ENCODE assay signal across 8 cellular contexts in genomic region chr1:2203671-2204383, GRCh38. TPM values are rescaled to one million over a fixed set of nuclear protein-coding genes. Genes with fewer than 3 reads are reported as not detected.
DNase-seq lines count a peak whose midpoint lies in the region; ATAC-seq, FAIRE-seq and TF ChIP-seq lines count a peak whose summit lies in the region.
"Had no signal": no experiment of that assay in that cellular context is flagged by ENCODE, and none has a peak within 500 bp of the region (broad histone marks: within the 10 kb centered on the region; RNA-seq: fewer than 3 reads in every experiment).

No MANE protein-coding gene starts in this region.

- peak overlapping the region; percentile 7 for H3K4ac ChIP-seq in H1 (replicated peaks; ENCODE audit: insufficient read length, low read depth, low read length)

- H3K23me2 ChIP-seq in H1 (ENCODE audit: low read depth, low read length), result peaks cover 6% of the 10 kb centered on the region

- H3K23ac ChIP-seq in H1 (ENCODE audit: insufficient read length), result no peak overlapping the region

- POLR2A ChIA-PET in H1 (lab: Charles Lee; ENCODE audit: partially characterized antibody), result interaction anchor here (0.7 to 4.8 kb wide), 8 partner anchors 9 to 180 kb away, joined by 3 to 21 read pairs (median 4); partner anchors contain the start of gene FAAP20

- H3K9me3 ChIP-seq in NT2/D1 (ENCODE audit: insufficient read depth, low read length) (no peaks in the 10 kb centered on the region), H1 (ENCODE audit: insufficient read depth in 2 of 2, low read depth in 1 of 2, low read length in 1 of 2) (no peaks in the 10 kb centered on the region), muscle layer of duodenum (ENCODE audit: control insufficient read depth in 1 of 2, low read length in 2 of 2) (no peaks in the 10 kb centered on the region)

- H3K4me2 ChIP-seq in H1 (ENCODE audit: insufficient read depth in 1 of 2, low read depth in 2 of 2, low read length in 2 of 2), result peak overlapping the region; percentile 89 to 90

- no peak overlapping the region for H2AK5ac ChIP-seq in H1 (ENCODE audit: low read depth, low read length)

- ATAC-seq in activated T-helper 17 cell treated with anti-CD3 and anti-CD28 coated beads, Interleukin-2, amount 50 U/mL, for 72 hours (replicated peaks), result no peak

- no peak for TF ChIP-seq POLR2A in H1 (IDR thresholded peaks at IDR 0.05; ENCODE audit: control extremely low read depth in 1 of 2, low read depth in 2 of 2, low read length in 2 of 2)

- 0 out of 2 replicates have a peak overlapping the region, but pooled peaks have one; percentile 94 for H4K8ac ChIP-seq in H1 (ENCODE audit: extremely low read depth, insufficient read depth, low read length)

- no peak overlapping the region; the same call in 1 of the 2 replicates for H2AFZ ChIP-seq in H1 (ENCODE audit: low read length)

- peak overlapping the region; percentile 86 for H3K9ac ChIP-seq in NT2/D1 (ENCODE audit: insufficient read length, low read depth)
- no peak overlapping the region; a peak in 1 of 7 replicates for H3K9ac ChIP-seq in H1 (replicated peaks in 1 of 4; ENCODE audit: extremely low read depth in 1 of 4, low read depth in 3 of 4, low read length in 3 of 4)

- peaks cover 10% of the 10 kb centered on the region for H3K4me1 Mint-ChIP-seq in type B pancreatic cell (ENCODE audit: unreplicated experiment)
- peaks cover 17% of the 10 kb centered on the region for H3K4me1 Mint-ChIP-seq in activated naive CD8-positive, alpha-beta T cell treated with anti-CD3 and anti-CD28 coated beads for 36 hours
- H3K4me1 Mint-ChIP-seq in T-helper 2 cell treated with Interferon-gamma antibody and Interleukin-4, amounts not matched to agents 5 μg/mL and 100 μg/mL, for 36 hours (ENCODE audit: low read depth), result peaks cover 11% of the 10 kb centered on the region
- peaks cover 4% of the 10 kb centered on the region for H3K4me1 Mint-ChIP-seq in activated T-helper 17 cell treated with anti-CD3 and anti-CD28 coated beads, Interleukin-2, amount 50 U/mL, for 72 hours

- no peak overlapping the region for H4K5ac ChIP-seq in H1 (ENCODE audit: insufficient read length, low read depth, low read length)

- no peak for FAIRE-seq in H1 (lab: Jason Lieb, UNC)

- no peak for DNase-seq in NT2/D1 (ENCODE audit: low read depth, low spot score)
- no peak for DNase-seq in H1 (ENCODE audit: low read depth in 1 of 2, low spot score in 2 of 2)
- peak; percentile 71 for DNase-seq in type B pancreatic cell (ENCODE audit: extremely low spot score, unreplicated experiment)
- no peak for DNase-seq in activated naive CD8-positive, alpha-beta T cell treated with anti-CD3 and anti-CD28 coated beads for 36 hours
- no peak for DNase-seq in T-helper 2 cell treated with Interferon-gamma antibody and Interleukin-4, amounts not matched to agents 5 μg/mL and 100 μg/mL, for 36 hours (ENCODE audit: low spot score)
- DNase-seq: stimulated activated CD4-positive, alpha-beta T cell treated with anti-CD3 and anti-CD28 coated beads, Interleukin-15, amount 100 ng/mL, for 24 hours had no signal

- H3K79me2 ChIP-seq in H1 (ENCODE audit: control insufficient read depth in 1 of 2, insufficient read depth in 2 of 2, low read length in 2 of 2), result no peaks in the 10 kb centered on the region

- H2BK15ac ChIP-seq in H1 (ENCODE audit: low read length), result peak overlapping the region; percentile 61; the same call in 1 of the 2 replicates

- H3K18ac ChIP-seq in H1 (ENCODE audit: extremely low read depth, low read length), result peak overlapping the region; percentile 71; the same call in 1 of the 2 replicates

- no peaks in the 10 kb centered on the region for H4K20me1 ChIP-seq in H1 (replicated peaks in 1 of 2; ENCODE audit: control insufficient read depth in 1 of 2, insufficient read depth in 2 of 2, low read length in 2 of 2)

- CTCF ChIA-PET in H1 (lab: Charles Lee; ENCODE audit: partially characterized antibody), result interaction anchor here (0.9 to 2.9 kb wide), 8 partner anchors 9 to 178 kb away, joined by 3 to 14 read pairs (median 6); partner anchors contain the start of gene FAAP20

- 0 out of 2 replicates have a peak overlapping the region, but pooled peaks have one; percentile 48 for H2BK20ac ChIP-seq in H1 (ENCODE audit: low read length)

- peak overlapping the region; percentile 59 for H3K56ac ChIP-seq in H1 (replicated peaks; ENCODE audit: insufficient read length, low read depth, low read length)

- peak overlapping the region; percentile 42 for H3K4me3 ChIP-seq in NT2/D1 (ENCODE audit: insufficient read length, low read depth)
- H3K4me3 ChIP-seq in H1 (ENCODE audit: extremely low read depth in 1 of 4, insufficient read depth in 2 of 4, low read depth in 3 of 4, low read length in 4 of 4), result peak overlapping the region; percentile 37 to 62 (median 46); a peak in 7 of 8 replicates
- peak overlapping the region; percentile 9 to 57 for H3K4me3 ChIP-seq in muscle layer of duodenum (ENCODE audit: low read depth in 1 of 2, low read length in 2 of 2)

- no peak for TF ChIP-seq EP300 in H1 (IDR thresholded peaks at IDR 0.05; ENCODE audit: borderline replicate concordance in 1 of 2, low read depth in 2 of 2, low read length in 2 of 2)

- H3K14ac ChIP-seq in H1 (ENCODE audit: insufficient read length), result no peak overlapping the region

- no peaks in the 10 kb centered on the region for H3K36me3 Mint-ChIP-seq in type B pancreatic cell
- no peaks in the 10 kb centered on the region for H3K36me3 Mint-ChIP-seq in activated naive CD8-positive, alpha-beta T cell treated with anti-CD3 and anti-CD28 coated beads for 36 hours
- H3K36me3 Mint-ChIP-seq in T-helper 2 cell treated with Interferon-gamma antibody and Interleukin-4, amounts not matched to agents 5 μg/mL and 100 μg/mL, for 36 hours (ENCODE audit: low read depth), result no peaks in the 10 kb centered on the region
- no peaks in the 10 kb centered on the region for H3K36me3 Mint-ChIP-seq in activated T-helper 17 cell treated with anti-CD3 and anti-CD28 coated beads, Interleukin-2, amount 50 U/mL, for 72 hours (ENCODE audit: low read depth)

- peak overlapping the region; percentile 55; the same call in 1 of the 2 replicates for H2BK5ac ChIP-seq in H1 (ENCODE audit: low read depth, low read length)

- peak overlapping the region; percentile 50; the same call in 1 of the 2 replicates for H2BK12ac ChIP-seq in H1 (ENCODE audit: low read depth, low read length)

- peak overlapping the region; percentile 65 for H3K4me3 Mint-ChIP-seq in type B pancreatic cell
- no peak overlapping the region for H3K4me3 Mint-ChIP-seq in activated naive CD8-positive, alpha-beta T cell treated with anti-CD3 and anti-CD28 coated beads for 36 hours
- H3K4me3 Mint-ChIP-seq in T-helper 2 cell treated with Interferon-gamma antibody and Interleukin-4, amounts not matched to agents 5 μg/mL and 100 μg/mL, for 36 hours, result no peak overlapping the region
- no peak overlapping the region for H3K4me3 Mint-ChIP-seq in activated T-helper 17 cell treated with anti-CD3 and anti-CD28 coated beads, Interleukin-2, amount 50 U/mL, for 72 hours

- H3K9me3 Mint-ChIP-seq in type B pancreatic cell, result no peaks in the 10 kb centered on the region
- H3K9me3 Mint-ChIP-seq in activated naive CD8-positive, alpha-beta T cell treated with anti-CD3 and anti-CD28 coated beads for 36 hours, result no peaks in the 10 kb centered on the region
- no peaks in the 10 kb centered on the region for H3K9me3 Mint-ChIP-seq in T-helper 2 cell treated with Interferon-gamma antibody and Interleukin-4, amounts not matched to agents 5 μg/mL and 100 μg/mL, for 36 hours
- H3K9me3 Mint-ChIP-seq in activated T-helper 17 cell treated with anti-CD3 and anti-CD28 coated beads, Interleukin-2, amount 50 U/mL, for 72 hours, result no peaks in the 10 kb centered on the region

- TF ChIP-seq CTCF in H1 (IDR thresholded peaks at IDR 0.05; ENCODE audit: control extremely low read depth in 1 of 3, insufficient read depth in 1 of 3, low read depth in 1 of 3, low read length in 3 of 3), result no peak
- no peak for TF ChIP-seq CTCF in type B pancreatic cell (conservative IDR thresholded peaks at IDR 0.05)

- H3K36me3 ChIP-seq in NT2/D1 (ENCODE audit: insufficient read depth, insufficient read length, low read length) (no peaks in the 10 kb centered on the region), H1 (ENCODE audit: control insufficient read depth in 2 of 4, insufficient read depth in 4 of 4, low read length in 3 of 4) (no peaks in the 10 kb centered on the region), muscle layer of duodenum (ENCODE audit: control insufficient read depth in 1 of 2, insufficient read depth in 2 of 2, low read length in 2 of 2) (no peaks in the 10 kb centered on the region)

- H3K27ac ChIP-seq in H1 (ENCODE audit: low read depth, low read length) (no peak overlapping the region), muscle layer of duodenum (ENCODE audit: low read length) (no peak overlapping the region)

- TF ChIP-seq RAD21 in H1 (IDR thresholded peaks at IDR 0.05 in 1 of 2, conservative IDR thresholded peaks at IDR 0.05 in 1 of 2; ENCODE audit: low read depth in 2 of 2, low read length in 2 of 2), result no peak

- no peaks in the 10 kb centered on the region; the same call in 1 of the 2 replicates for H3K79me1 ChIP-seq in H1 (ENCODE audit: low read depth, low read length)

- H3K27ac Mint-ChIP-seq in type B pancreatic cell, result no peak overlapping the region
- H3K27ac Mint-ChIP-seq in activated naive CD8-positive, alpha-beta T cell treated with anti-CD3 and anti-CD28 coated beads for 36 hours, result no peak overlapping the region
- H3K27ac Mint-ChIP-seq in T-helper 2 cell treated with Interferon-gamma antibody and Interleukin-4, amounts not matched to agents 5 μg/mL and 100 μg/mL, for 36 hours, result no peak overlapping the region
- no peak overlapping the region for H3K27ac Mint-ChIP-seq in activated T-helper 17 cell treated with anti-CD3 and anti-CD28 coated beads, Interleukin-2, amount 50 U/mL, for 72 hours

- peak overlapping the region; percentile 80 for H4K91ac ChIP-seq in H1 (replicated peaks; ENCODE audit: insufficient read length, low read length)

- no peak overlapping the region for H2BK120ac ChIP-seq in H1 (replicated peaks; ENCODE audit: low read depth, low read length)

- WGBS in H1 (ENCODE audit: extremely low coverage in 1 of 2, insufficient coverage in 1 of 2, insufficient read length in 1 of 2, insufficient replicate concordance in 2 of 2, low coverage in 1 of 2, low lambda C conversion rate in 2 of 2, missing lambda C conversion rate in 1 of 2), 2 experiments, result 82% methylated on average over 18 of the region's 23 CpGs; no CpG with 5 or more reads in 1 of the 2 experiments

- H3K4me1 ChIP-seq in NT2/D1 (ENCODE audit: insufficient read depth, insufficient read length), result peaks cover 28% of the 10 kb centered on the region
- H3K4me1 ChIP-seq in H1 (replicated peaks in 1 of 4; ENCODE audit: control insufficient read depth in 3 of 4, insufficient read depth in 4 of 4, low read length in 3 of 4), result peaks cover 3 to 16% (median 12%) of the 10 kb centered on the region in 4 experiments
- H3K4me1 ChIP-seq in muscle layer of duodenum (ENCODE audit: control insufficient read depth in 1 of 2, insufficient read depth in 2 of 2, low read length in 2 of 2), result peaks cover 2 to 56% of the 10 kb centered on the region in 2 donors

- no peaks in the 10 kb centered on the region for H3K27me3 Mint-ChIP-seq in type B pancreatic cell
- H3K27me3 Mint-ChIP-seq in activated naive CD8-positive, alpha-beta T cell treated with anti-CD3 and anti-CD28 coated beads for 36 hours, result no peaks in the 10 kb centered on the region
- H3K27me3 Mint-ChIP-seq in T-helper 2 cell treated with Interferon-gamma antibody and Interleukin-4, amounts not matched to agents 5 μg/mL and 100 μg/mL, for 36 hours (ENCODE audit: low read depth), result peaks cover 3% of the 10 kb centered on the region
- no peaks in the 10 kb centered on the region for H3K27me3 Mint-ChIP-seq in activated T-helper 17 cell treated with anti-CD3 and anti-CD28 coated beads, Interleukin-2, amount 50 U/mL, for 72 hours

- H3K27me3 ChIP-seq in NT2/D1 (ENCODE audit: insufficient read depth, insufficient read length) (peaks cover 10% of the 10 kb centered on the region), H1 (replicated peaks in 1 of 4; ENCODE audit: control insufficient read depth in 3 of 4, extremely low read depth in 1 of 4, insufficient read depth in 3 of 4, low read length in 3 of 4) (peaks cover 0 to 11% (median 6%) of the 10 kb centered on the region in 4 experiments; a peak in 4 of 7 replicates), muscle layer of duodenum (ENCODE audit: low read depth, low read length) (no peaks in the 10 kb centered on the region)

RNA-seq across cellular contexts. Expression of gene FAAP20, which starts 9.3 kb away (rescaled TPM):
- total RNA-seq in H1 (2021; fragmentation: NEBNext Ultra II Directional; extraction: Animal tissue kit (Norgen Biotek cat#: 25700)), result 99.8 and 103 TPM in 2 replicates
- 58.4 and 106 TPM in 2 replicates for polyA plus RNA-seq in H1 (2011; rRNA removed)
- 49.4 TPM for polyA plus RNA-seq in H1 (2011; cell fraction: cytosol; rRNA removed)
- 69.8 TPM for polyA plus RNA-seq in H1 (2011; cell fraction: nucleus; rRNA removed)
- 51.1 to 69.6 TPM (median 60.7 TPM) in 4 replicates for polyA plus RNA-seq in H1 (2012, experiment 1 of 2)
- 65.5 TPM for polyA plus RNA-seq in H1 (2012, experiment 2 of 2)
- polyA plus RNA-seq in H1 (2013, experiment 1 of 2), result 95.7 TPM
- 90.2 TPM for polyA plus RNA-seq in H1 (2013, experiment 2 of 2)
- polyA minus RNA-seq in H1 (2011; rRNA and poly(A)+ RNA removed), result 5.5 and 6.4 TPM in 2 replicates
- 32.8 TPM for polyA minus RNA-seq in H1 (2011; cell fraction: cytosol; rRNA and poly(A)+ RNA removed)
- polyA minus RNA-seq in H1 (2011; cell fraction: nucleus; rRNA and poly(A)+ RNA removed), result 18.1 TPM
- 45.8 and 73.8 TPM in 2 replicates for total RNA-seq in type B pancreatic cell (ENCODE audit: low replicate concordance)
- 10 to 100 TPM; 69.3 to 71.4 TPM for total RNA-seq in activated naive CD8-positive, alpha-beta T cell treated with anti-CD3 and anti-CD28 coated beads for 36 hours
- 10 to 100 TPM; 56.7 to 68.3 TPM for total RNA-seq in activated T-helper 17 cell treated with anti-CD3 and anti-CD28 coated beads, Interleukin-2, amount 50 U/mL, for 72 hours

RNA-seq across cellular contexts. Expression of gene SKI, which starts 24.3 kb away (rescaled TPM):
- total RNA-seq in H1 (2021; fragmentation: NEBNext Ultra II Directional; extraction: Animal tissue kit (Norgen Biotek cat#: 25700)), result 80.2 and 87.6 TPM in 2 replicates
- polyA plus RNA-seq in H1 (2011; rRNA removed), result 8.3 and 14.5 TPM in 2 replicates
- 8.6 TPM for polyA plus RNA-seq in H1 (2011; cell fraction: cytosol; rRNA removed)
- 19.2 TPM for polyA plus RNA-seq in H1 (2011; cell fraction: nucleus; rRNA removed)
- 24.8 to 35.9 TPM (median 32.3 TPM) in 4 replicates for polyA plus RNA-seq in H1 (2012, experiment 1 of 2)
- polyA plus RNA-seq in H1 (2012, experiment 2 of 2), result 36.5 TPM
- polyA plus RNA-seq in H1 (2013, experiment 1 of 2), result 40.2 TPM
- polyA plus RNA-seq in H1 (2013, experiment 2 of 2), result 39.7 TPM
- polyA minus RNA-seq in H1 (2011; rRNA and poly(A)+ RNA removed), result 6.3 and 7.3 TPM in 2 replicates
- polyA minus RNA-seq in H1 (2011; cell fraction: cytosol; rRNA and poly(A)+ RNA removed), result 30.0 TPM
- polyA minus RNA-seq in H1 (2011; cell fraction: nucleus; rRNA and poly(A)+ RNA removed), result 27.1 TPM
- total RNA-seq in type B pancreatic cell (ENCODE audit: low replicate concordance), result 52.7 and 55.7 TPM in 2 replicates
- total RNA-seq in activated naive CD8-positive, alpha-beta T cell treated with anti-CD3 and anti-CD28 coated beads for 36 hours, result 10 to 100 TPM; 25.4 to 27.3 TPM
- 10 to 100 TPM; 39.5 to 52.1 TPM for total RNA-seq in activated T-helper 17 cell treated with anti-CD3 and anti-CD28 coated beads, Interleukin-2, amount 50 U/mL, for 72 hours
